28 cellular contexts compared by ENCODE assay signal in the genomic region with DNA sequence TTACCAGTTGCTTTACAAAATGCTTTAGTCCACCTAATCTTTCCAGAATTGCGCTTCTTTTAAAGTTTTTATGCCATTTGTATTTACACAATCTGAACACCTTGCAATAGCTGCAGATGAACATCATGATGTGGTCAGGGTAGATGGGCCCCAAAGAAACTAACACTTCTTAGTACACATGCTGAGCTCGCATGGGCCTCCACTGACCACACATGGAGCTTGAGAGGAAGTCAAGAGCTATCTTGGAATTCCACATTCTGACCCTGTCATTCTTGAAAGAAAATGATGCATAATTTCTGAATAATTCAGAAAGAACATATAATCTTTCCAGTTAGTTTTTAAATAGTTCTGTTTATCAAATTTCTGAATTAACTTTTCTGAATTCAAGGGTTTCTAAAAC. TPM values are rescaled to one million over a fixed set of nuclear protein-coding genes. Genes with fewer than 3 reads are reported as not detected.
"Had no signal": no experiment of that assay in that cellular context is flagged by ENCODE, and none has a peak within 500 bp of the region (broad histone marks: within the 10 kb centered on the region; RNA-seq: fewer than 3 reads in every experiment).

No MANE protein-coding gene starts in this region.

- H3K4me1 ChIP-seq: left ventricle myocardium inferior, right atrium auricular region, stomach, suprapubic skin, tibial artery, uterus had no signal

- H3K9me3 ChIP-seq: left ventricle myocardium inferior, mucosa of descending colon, ovary, right atrium auricular region, stomach, suprapubic skin, thoracic aorta, tibial artery, uterus had no signal

- H3K36me3 ChIP-seq: left ventricle myocardium inferior, ovary, right atrium auricular region, suprapubic skin, thoracic aorta, uterus had no signal

- H3K27ac ChIP-seq: left ventricle myocardium inferior, ovary, right atrium auricular region, skin epidermis, stomach, suprapubic skin, thoracic aorta, tibial artery, uterus had no signal

- H3K27me3 ChIP-seq: ovary, right atrium auricular region, stomach, suprapubic skin, tibial artery, uterus had no signal

- DNase-seq: hypothalamus; immature natural killer cell; kidney; left colon; left ventricle myocardium inferior; midbrain; mucosa of descending colon; naive thymus-derived CD4-positive, alpha-beta T cell; ovary; stimulated activated CD4-positive, alpha-beta T cell treated with anti-CD3 and anti-CD28 coated beads, Interleukin-12 subunit alpha, Interleukin-12 subunit beta, amount 100 ng/mL, for 4 hours; stimulated activated CD4-positive, alpha-beta T cell treated with anti-CD3 and anti-CD28 coated beads, Interleukin-15, amount 100 ng/mL, for 24 hours; stimulated activated CD4-positive, alpha-beta T cell treated with anti-CD3 and anti-CD28 coated beads, Interleukin-2, amount 100 ng/mL, for 24 hours; stimulated activated CD4-positive, alpha-beta T cell treated with anti-CD3 and anti-CD28 coated beads, Interleukin-4, amount 100 ng/mL, for 1 hour; stimulated activated naive B cell treated with anti-CD40 and anti-IgM and Interleukin-4, amounts not matched to agents 10 μg/mL and 1 μg/mL and 100 μg/mL, for 72 hours; stimulated activated naive CD8-positive, alpha-beta T cell treated with anti-CD3 and anti-CD28 coated beads, Interleukin-15, Interleukin-2, amounts not matched to agents 100 U/mL and 50 U/mL, for 24 hours; stomach; tibial artery; trophoblast cell; uterus had no signal

- ATAC-seq: left colon; mucosa of descending colon; naive thymus-derived CD4-positive, alpha-beta T cell; natural killer cell treated with Interleukin-12 subunit alpha and Interleukin-12 subunit beta and Interleukin-15 and Interleukin-18, amount 100 ng/mL, for 72 hours; sciatic nerve; stimulated activated naive B cell treated with anti-CD40 and anti-IgM and Interleukin-4, amounts not matched to agents 10 μg/mL and 1 μg/mL and 100 μg/mL, for 72 hours; stimulated activated naive CD8-positive, alpha-beta T cell treated with anti-CD3 and anti-CD28 coated beads, Interleukin-15, Interleukin-2, amounts not matched to agents 100 U/mL and 50 U/mL, for 24 hours had no signal

- FAIRE-seq: islet of Langerhans had no signal

- H3K4me3 ChIP-seq: left ventricle myocardium inferior, lung, mucosa of descending colon, ovary, right atrium auricular region, skin epidermis, stomach, suprapubic skin, thoracic aorta, tibial artery, uterus had no signal

RNA-seq across cellular contexts. Expression of gene KCNE3, which starts 18.5 kb away (rescaled TPM):
- polyA plus RNA-seq: naive thymus-derived CD4-positive, alpha-beta T cell; neural cell had no signal
